Comparison of ENCODE assay signal across 33 cellular contexts in the genomic region with DNA sequence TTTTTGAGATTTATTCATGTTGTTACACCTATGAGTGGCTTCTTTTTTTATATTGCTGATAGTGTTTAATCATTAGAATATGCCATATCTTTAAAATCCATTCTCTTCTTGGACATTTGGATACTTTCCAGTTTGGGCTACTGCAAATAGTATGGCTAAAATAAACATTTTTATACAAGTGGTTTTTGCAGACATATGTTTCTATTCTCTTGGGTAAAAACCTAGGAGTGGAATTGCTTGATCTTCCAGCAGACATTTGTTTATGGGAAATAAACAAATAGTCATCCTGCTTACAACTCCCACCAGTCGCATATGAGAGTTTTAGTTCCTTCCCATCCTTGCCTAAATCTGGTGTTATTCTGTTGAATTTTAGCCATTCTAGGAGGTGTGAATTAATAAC.
"Had no signal": no experiment of that assay in that cellular context is flagged by ENCODE, and none has a peak within 500 bp of the region (broad histone marks: within the 10 kb centered on the region; RNA-seq: fewer than 3 reads in every experiment).

No MANE protein-coding gene starts in this region.

- H3K4me3 Mint-ChIP-seq: activated B cell treated with CpG ODN at 0.5 μM for 24 hours; activated CD4-positive, alpha-beta memory T cell treated with anti-CD3 and anti-CD28 coated beads for 36 hours; activated CD8-positive, alpha-beta memory T cell treated with anti-CD3 and anti-CD28 coated beads, Interleukin-2, amount 10 ng/mL, durations not matched to agents 7 days and 5 days; activated naive CD4-positive, alpha-beta T cell treated with anti-CD3 and anti-CD28 coated beads, Interleukin-2, amount 10 ng/mL, durations not matched to agents 7 days and 5 days; activated naive CD8-positive, alpha-beta T cell; activated naive CD8-positive, alpha-beta T cell treated with anti-CD3 and anti-CD28 coated beads, Interleukin-2, amount 50 U/mL, for 24 hours; brain had no signal

- H3K4me1 Mint-ChIP-seq: activated B cell treated with CpG ODN at 0.5 μM for 24 hours; activated CD8-positive, alpha-beta memory T cell treated with anti-CD3 and anti-CD28 coated beads, Interleukin-2, amount 10 ng/mL, durations not matched to agents 7 days and 5 days; activated naive CD4-positive, alpha-beta T cell treated with anti-CD3 and anti-CD28 coated beads, Interleukin-2, amount 10 ng/mL, durations not matched to agents 7 days and 5 days; activated naive CD8-positive, alpha-beta T cell treated with anti-CD3 and anti-CD28 coated beads, Interleukin-2, amount 50 U/mL, for 24 hours; brain had no signal

- H3K27ac Mint-ChIP-seq: activated B cell treated with CpG ODN at 0.5 μM for 24 hours; activated CD4-positive, alpha-beta memory T cell treated with anti-CD3 and anti-CD28 coated beads for 36 hours; activated CD8-positive, alpha-beta memory T cell treated with anti-CD3 and anti-CD28 coated beads, Interleukin-2, amount 10 ng/mL, durations not matched to agents 7 days and 5 days; activated naive CD4-positive, alpha-beta T cell treated with anti-CD3 and anti-CD28 coated beads, Interleukin-2, amount 10 ng/mL, durations not matched to agents 7 days and 5 days; activated naive CD8-positive, alpha-beta T cell; activated naive CD8-positive, alpha-beta T cell treated with anti-CD3 and anti-CD28 coated beads, Interleukin-2, amount 50 U/mL, for 24 hours; brain had no signal

- DNase-seq: activated B cell treated with CpG ODN at 0.5 μM for 24 hours; activated CD4-positive, alpha-beta memory T cell treated with anti-CD3 and anti-CD28 coated beads for 36 hours; activated CD4-positive, alpha-beta T cell treated with anti-CD3 and anti-CD28 coated beads for 4 hours; activated CD4-positive, alpha-beta T cell treated with anti-CD3 and anti-CD28 coated beads, Interleukin-2, amount 50 U/mL, for 1 hour; activated CD4-positive, CD25-positive, alpha-beta regulatory T cell treated with anti-CD3 and anti-CD28 coated beads, Interleukin-2, amount 50 U/mL, for 72 hours; activated CD8-positive, alpha-beta memory T cell treated with anti-CD3 and anti-CD28 coated beads, Interleukin-2, amount 10 ng/mL, durations not matched to agents 7 days and 5 days; activated CD8-positive, alpha-beta memory T cell treated with anti-CD3 and anti-CD28 coated beads, Interleukin-2, amount 50 U/mL, for 48 hours; activated effector memory CD4-positive, alpha-beta T cell treated with Interleukin-2 at 50 U/mL for 16 hours; activated naive CD4-positive, alpha-beta T cell treated with anti-CD3 and anti-CD28 coated beads, Interleukin-2, amount 10 ng/mL, durations not matched to agents 7 days and 5 days; activated naive CD8-positive, alpha-beta T cell treated with anti-CD3 and anti-CD28 coated beads, Interleukin-2, amount 50 U/mL, for 24 hours; activated T-cell treated with anti-CD3 and anti-CD28 coated beads, Interleukin-2, amount 50 U/mL, for 48 hours; anterior cingulate cortex; central memory CD4-positive, alpha-beta T cell; Kasumi-1; MM.1S; MV-4-11; NCI-H1092; NCI-H1436 treated with DMSO at 0.1 percent for 48 hours; NCI-H1694 treated with DMSO at 0.1 percent for 48 hours; NCI-H2029 treated with DMSO at 0.1 percent for 48 hours; NCI-H2171 treated with DMSO at 0.1 percent for 48 hours; NCI-H2227 treated with DMSO at 0.1 percent for 48 hours; NCI-H446; NCI-H524 treated with DMSO at 0.1 percent for 48 hours; OCI-M1; Right ventricle myocardium superior; SW 1271; T-helper 1 cell; T-helper 2 cell; T-helper 9 cell had no signal

- H3K9me3 Mint-ChIP-seq: activated B cell treated with CpG ODN at 0.5 μM for 24 hours; activated CD4-positive, alpha-beta memory T cell treated with anti-CD3 and anti-CD28 coated beads for 36 hours; activated naive CD4-positive, alpha-beta T cell treated with anti-CD3 and anti-CD28 coated beads, Interleukin-2, amount 10 ng/mL, durations not matched to agents 7 days and 5 days; activated naive CD8-positive, alpha-beta T cell treated with anti-CD3 and anti-CD28 coated beads, Interleukin-2, amount 50 U/mL, for 24 hours; brain had no signal

- ATAC-seq: activated CD8-positive, alpha-beta memory T cell treated with anti-CD3 and anti-CD28 coated beads, Interleukin-2, amount 10 ng/mL, durations not matched to agents 7 days and 5 days; activated naive CD8-positive, alpha-beta T cell treated with anti-CD3 and anti-CD28 coated beads, Interleukin-2, amount 50 U/mL, for 24 hours had no signal

- H3K27ac ChIP-seq: VCaP had no signal

- H3K27me3 Mint-ChIP-seq: activated B cell treated with CpG ODN at 0.5 μM for 24 hours; activated CD4-positive, alpha-beta memory T cell treated with anti-CD3 and anti-CD28 coated beads for 36 hours; activated CD8-positive, alpha-beta memory T cell treated with anti-CD3 and anti-CD28 coated beads, Interleukin-2, amount 10 ng/mL, durations not matched to agents 7 days and 5 days; activated naive CD4-positive, alpha-beta T cell treated with anti-CD3 and anti-CD28 coated beads, Interleukin-2, amount 10 ng/mL, durations not matched to agents 7 days and 5 days; activated naive CD8-positive, alpha-beta T cell; activated naive CD8-positive, alpha-beta T cell treated with anti-CD3 and anti-CD28 coated beads, Interleukin-2, amount 50 U/mL, for 24 hours had no signal

- H3K36me3 Mint-ChIP-seq: activated CD8-positive, alpha-beta memory T cell treated with anti-CD3 and anti-CD28 coated beads, Interleukin-2, amount 10 ng/mL, durations not matched to agents 7 days and 5 days had no signal
